ENCODE assay signal across 24 cellular contexts in the genomic region with DNA sequence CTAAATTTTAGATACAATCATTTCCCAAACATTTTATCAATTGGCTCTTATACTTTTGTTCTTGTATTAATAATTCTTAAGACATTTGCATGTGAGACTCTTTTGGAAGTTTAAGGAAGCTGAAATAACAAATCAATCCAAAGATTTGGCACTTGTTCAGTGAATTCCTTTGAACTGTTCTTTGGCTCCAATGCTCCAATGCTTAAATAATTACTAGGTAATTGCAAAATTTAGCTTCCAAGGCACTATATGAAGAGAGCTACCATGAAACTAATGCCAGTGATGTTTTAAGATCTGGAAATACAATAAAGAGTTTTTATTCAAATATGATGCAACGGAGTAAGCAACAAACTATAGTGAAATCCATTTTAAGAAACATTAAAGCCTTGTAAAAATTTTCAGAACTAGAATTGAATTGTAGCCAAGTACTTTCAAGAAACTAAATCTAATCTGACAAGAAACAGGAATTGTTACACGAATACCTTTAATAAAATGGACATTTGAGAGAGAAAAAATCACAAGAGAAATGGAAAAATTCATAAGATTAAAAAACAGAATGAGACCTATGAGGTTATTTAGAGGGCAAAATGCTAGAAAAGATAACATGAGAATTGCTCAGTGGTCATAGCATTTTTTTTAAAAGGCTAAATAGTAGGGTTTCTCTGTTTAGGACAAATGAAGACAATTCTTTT. TPM values are rescaled to one million over a fixed set of nuclear protein-coding genes. Genes with fewer than 3 reads are reported as not detected.
"Had no signal": no experiment of that assay in that cellular context is flagged by ENCODE, and none has a peak within 500 bp of the region (broad histone marks: within the 10 kb centered on the region; RNA-seq: fewer than 3 reads in every experiment).

No MANE protein-coding gene starts in this region.

- H3K4me3 ChIP-seq: ascending aorta, cardiac muscle cell, Peyer's patch, SJCRH30 had no signal

- DNase-seq: activated B cell treated with CpG ODN at 0.5 μM for 24 hours; activated CD4-positive, alpha-beta T cell treated with anti-CD3 and anti-CD28 coated beads for 1 hour; activated CD4-positive, alpha-beta T cell treated with anti-CD3 and anti-CD28 coated beads, Interleukin-2, amount 10 ng/mL, durations not matched to agents 24 days and 14 days; activated CD4-positive, alpha-beta T cell treated with anti-CD3 and anti-CD28 coated beads, Interleukin-2, amount 50 U/mL, for 48 hours; activated gamma-delta T cell treated with Interleukin-2 at 50 U/mL for 16 hours; activated naive CD4-positive, alpha-beta T cell treated with anti-CD3 and anti-CD28 coated beads, Interleukin-2, amount 50 U/mL, for 16 hours; activated naive CD8-positive, alpha-beta T cell treated with anti-CD3 and anti-CD28 coated beads, Interleukin-2, amount 10 ng/mL, durations not matched to agents 7 days and 5 days; activated T-cell treated with anti-CD3 and anti-CD28 coated beads, Interleukin-2, amount 50 U/mL, for 4 hours; brain microvascular endothelial cell; NCI-H1105 treated with DMSO at 0.1 percent for 48 hours; NCI-H146; NCI-H187 treated with DMSO at 0.1 percent for 48 hours; NCI-H2081 treated with DMSO at 0.1 percent for 48 hours; NCI-H446; NCI-H524; Peyer's patch; Right ventricle myocardium superior; SJCRH30; T-helper 17 cell; T-helper 9 cell had no signal

- H3K4me1 Mint-ChIP-seq: activated B cell treated with CpG ODN at 0.5 μM for 24 hours had no signal

- H3K36me3 ChIP-seq: ascending aorta, brain microvascular endothelial cell, cardiac muscle cell, Peyer's patch, SJCRH30 had no signal

- H3K4me1 ChIP-seq: ascending aorta had no signal

- H3K27ac Mint-ChIP-seq: activated B cell treated with CpG ODN at 0.5 μM for 24 hours; activated CD4-positive, alpha-beta T cell treated with anti-CD3 and anti-CD28 coated beads, Interleukin-2, amount 10 ng/mL, durations not matched to agents 24 days and 14 days; activated naive CD8-positive, alpha-beta T cell treated with anti-CD3 and anti-CD28 coated beads, Interleukin-2, amount 10 ng/mL, durations not matched to agents 7 days and 5 days; activated T-helper 2 cell treated with anti-CD3 and anti-CD28 coated beads, Interferon-gamma antibody, Interleukin-2, Interleukin-4, amounts not matched to agents 10 μg/mL and 5 μg/mL and 100 μg/mL, durations not matched to agents 14 hours and 24 hours and 36 hours; T-helper 17 cell had no signal

- H3K27ac ChIP-seq: ascending aorta, brain microvascular endothelial cell, cardiac muscle cell, Peyer's patch, RWPE1, SJCRH30 had no signal

- H3K4me3 Mint-ChIP-seq: activated B cell treated with CpG ODN at 0.5 μM for 24 hours; activated CD4-positive, alpha-beta T cell treated with anti-CD3 and anti-CD28 coated beads, Interleukin-2, amount 10 ng/mL, durations not matched to agents 24 days and 14 days; activated naive CD8-positive, alpha-beta T cell treated with anti-CD3 and anti-CD28 coated beads, Interleukin-2, amount 10 ng/mL, durations not matched to agents 7 days and 5 days; activated T-cell treated with anti-CD3 and anti-CD28 coated beads, Interleukin-2, amount 50 U/mL, for 4 hours; T-helper 17 cell had no signal

- H3K27me3 ChIP-seq: ascending aorta, brain microvascular endothelial cell, cardiac muscle cell, Peyer's patch, SJCRH30 had no signal

- ATAC-seq: activated T-cell treated with anti-CD3 and anti-CD28 coated beads, Interleukin-2, amount 50 U/mL, for 4 hours; T-helper 17 cell had no signal

- H3K9me3 ChIP-seq: ascending aorta, Peyer's patch, SJCRH30 had no signal

- H3K9me3 Mint-ChIP-seq: activated B cell treated with CpG ODN at 0.5 μM for 24 hours; activated T-cell treated with anti-CD3 and anti-CD28 coated beads, Interleukin-2, amount 50 U/mL, for 4 hours had no signal

- H3K27me3 Mint-ChIP-seq: activated CD4-positive, alpha-beta T cell treated with anti-CD3 and anti-CD28 coated beads, Interleukin-2, amount 10 ng/mL, durations not matched to agents 24 days and 14 days; activated naive CD8-positive, alpha-beta T cell treated with anti-CD3 and anti-CD28 coated beads, Interleukin-2, amount 10 ng/mL, durations not matched to agents 7 days and 5 days had no signal

RNA-seq across cellular contexts. Expression of a gene that starts 43.6 kb away (rescaled TPM):
- total RNA-seq: activated B cell treated with CpG ODN at 0.5 μM for 24 hours; activated CD4-positive, alpha-beta T cell treated with anti-CD3 and anti-CD28 coated beads, Interleukin-2, amount 10 ng/mL, durations not matched to agents 24 days and 14 days; activated naive CD8-positive, alpha-beta T cell treated with anti-CD3 and anti-CD28 coated beads, Interleukin-2, amount 10 ng/mL, durations not matched to agents 7 days and 5 days; activated T-cell treated with anti-CD3 and anti-CD28 coated beads, Interleukin-2, amount 50 U/mL, for 4 hours; activated T-helper 2 cell treated with anti-CD3 and anti-CD28 coated beads, Interferon-gamma antibody, Interleukin-2, Interleukin-4, amounts not matched to agents 10 μg/mL and 5 μg/mL and 100 μg/mL, durations not matched to agents 14 hours and 24 hours and 36 hours; ascending aorta; cardiac muscle cell; Right ventricle myocardium superior; SJCRH30; T-helper 17 cell had no signal
- polyA plus RNA-seq: cardiac muscle cell had no signal
